8 cellular contexts compared by ENCODE assay signal in the genomic region with DNA sequence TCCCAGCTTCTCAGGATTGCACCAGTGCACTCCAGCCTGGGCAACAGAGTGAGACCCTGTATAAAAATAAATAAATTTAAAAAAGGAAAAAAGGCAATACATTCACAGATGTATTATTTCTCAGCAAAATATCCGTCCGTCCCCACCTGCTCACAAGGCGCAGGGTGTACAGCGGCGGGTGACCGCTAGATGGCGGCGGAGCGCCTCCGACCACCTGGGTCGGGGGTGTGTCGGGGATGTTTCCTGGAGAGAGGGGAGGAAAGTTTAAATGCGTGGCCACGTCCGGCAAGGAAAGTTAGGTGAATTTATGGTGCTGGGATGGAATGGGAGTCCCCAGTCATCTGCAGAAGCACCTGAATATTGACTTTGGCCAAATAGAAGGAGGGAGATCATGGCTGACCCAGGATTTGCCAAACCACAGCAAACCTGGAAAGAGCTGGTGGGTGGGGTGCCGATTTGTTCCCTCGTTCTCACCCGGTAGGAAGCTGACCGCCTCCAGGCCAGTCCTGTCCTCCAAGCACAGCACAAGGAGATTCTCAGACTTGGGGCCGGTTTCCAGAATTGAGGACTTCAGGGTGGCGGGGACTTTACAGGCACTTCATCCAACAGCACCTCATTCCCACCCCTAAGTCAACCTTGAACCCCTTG.
A peak's percentile ranks its signal among the peaks of the same experiment; 100 is the strongest.
DNase-seq lines count a peak whose midpoint lies in the region; ATAC-seq and TF ChIP-seq lines count a peak whose summit lies in the region.

No MANE protein-coding gene starts in this region.

- TF ChIP-seq POLR2A in GM18505 (IDR thresholded peaks at IDR 0.05; ENCODE audit: borderline replicate concordance, extremely low read depth, insufficient read depth, insufficient read length) (no peak), transverse colon (IDR thresholded peaks at IDR 0.05) (no peak)

- no peak for TF ChIP-seq EP300 in transverse colon (IDR thresholded peaks at IDR 0.05; ENCODE audit: low read depth)

- TF ChIP-seq CTCF in AG04449 (IDR thresholded peaks at IDR 0.05; ENCODE audit: insufficient read depth, low read length, missing control alignments) (peak; percentile 93), fibroblast of mammary gland (conservative IDR thresholded peaks at IDR 0.05; ENCODE audit: control insufficient read depth, insufficient read depth, low read depth, low read length) (peak; percentile 96), osteoblast (IDR thresholded peaks at IDR 0.05; ENCODE audit: extremely low read depth, low read depth, low read length) (peak; percentile 94), transverse colon (IDR thresholded peaks at IDR 0.05) (peak; percentile 80 to 96 (median 93))

- H4K20me1 ChIP-seq in osteoblast (ENCODE audit: insufficient read depth, low read length) = no peaks in the 10 kb centered on the region

- H3K4me1 ChIP-seq in osteoblast (ENCODE audit: insufficient read depth, low read length) = peaks cover 21% of the 10 kb centered on the region
- peaks cover 0 to 14% (median 13%) of the 10 kb centered on the region in 4 donors for H3K4me1 ChIP-seq in transverse colon

- H3K4me3 ChIP-seq in AG04449 (ENCODE audit: low read depth, low read length) = no peak overlapping the region
- H3K4me3 ChIP-seq in fibroblast of mammary gland (ENCODE audit: control insufficient read depth, low read depth, low read length) = no peak overlapping the region
- H3K4me3 ChIP-seq in osteoblast (ENCODE audit: insufficient read depth, low read length) = no peak overlapping the region
- H3K4me3 ChIP-seq in transverse colon = no peak overlapping the region

- ATAC-seq in GM18505 (IDR thresholded peaks at IDR 0.05; ENCODE audit: unreplicated experiment) (peak; percentile 59), GM19023 (IDR thresholded peaks at IDR 0.05; ENCODE audit: unreplicated experiment) (no peak)

- POLR2A ChIA-PET in AG04449 (lab: Yijun Ruan, JAX) = no interaction called here

- H3K9me3 ChIP-seq in osteoblast (ENCODE audit: low read depth, low read length) (no peaks in the 10 kb centered on the region), transverse colon (no peaks in the 10 kb centered on the region)

- in situ Hi-C loops in transverse colon (cut with MboI; ENCODE audit: low pct_ligation_motif_present in 1 of 4, low pct_unique_long_range_greater_than_20kb in 1 of 4, low sequenced_read_pairs in 3 of 4) = loop anchor here in 2 of 4 donors (25.0 kb wide), 1 partner anchor 336 kb away; no protein-coding TSS in a partner anchor

- intact Hi-C loops in transverse colon (cut with DNase I; ENCODE audit: low total_unique reads) = no loop called here

- CTCF ChIA-PET in AG04449 (lab: Yijun Ruan, JAX) = interaction anchor here (0.8 to 8.1 kb wide), 21 partner anchors 11 to 724 kb away, joined by 3 to 171 read pairs (median 4); a partner anchor contains a TSS

- no peaks in the 10 kb centered on the region for H3K36me3 ChIP-seq in osteoblast (ENCODE audit: insufficient read depth, low read length)
- H3K36me3 ChIP-seq in transverse colon = no peaks in the 10 kb centered on the region

- 0 to 19% methylated on average over 6 to 21 of the region's 21 CpGs for WGBS in transverse colon (ENCODE audit: low coverage in 1 of 2), 2 donors

- H3K27me3 ChIP-seq in osteoblast (ENCODE audit: insufficient read depth, low read length) = peaks cover 33% of the 10 kb centered on the region
- H3K27me3 ChIP-seq in transverse colon = peaks cover 8% of the 10 kb centered on the region

- H2AFZ ChIP-seq in osteoblast (ENCODE audit: low read length) = peak overlapping the region; percentile 48

- H3K27ac ChIP-seq in osteoblast (ENCODE audit: low read depth, low read length) (no peak overlapping the region), transverse colon (no peak overlapping the region)

- no peaks in the 10 kb centered on the region for H3K79me2 ChIP-seq in osteoblast (ENCODE audit: insufficient read depth, low read length)

- DNase-seq in AG04449 (ENCODE audit: low read depth, low spot score) (no peak), NCI-H82 (lab: John Stamatoyannopoulos, UW) (peak; percentile 76), activated T-cell treated with anti-CD3 and anti-CD28 coated beads for 48 hours (ENCODE audit: low read depth) (peak; percentile 71), fibroblast of mammary gland (ENCODE audit: low read depth) (peak; percentile 29), osteoblast (ENCODE audit: insufficient read length, low spot score, missing footprints) (peak; percentile 85), transverse colon (peak; percentile 63)

- H3K4me2 ChIP-seq in osteoblast (ENCODE audit: insufficient read depth, low read length) = peak overlapping the region; percentile 63
